In genomic region chr2:233872129-233872528, GRCh38 we compare ENCODE assay signal across 1 cellular context.
TF ChIP-seq lines count a peak whose summit lies in the region.
"Not testable (repeated sequence)": the region's sequence is repeated elsewhere in the genome, so short reads cannot be mapped to it uniquely, and the experiment has no call there.

No MANE protein-coding gene starts in this region.

TF ChIP-seq in K562, 482 proteins besides CTCF, POLR2A, EP300 and RAD21 (continued from another document):
- TF ChIP-seq PBX2 (CRISPR knock-in tag; IDR thresholded peaks at IDR 0.05; ENCODE audit: low read depth), result not testable (repeated sequence)
- TF ChIP-seq PBX2 (tag; conservative IDR thresholded peaks at IDR 0.05; ENCODE audit: low read depth) (peak; percentile 87), L3MBTL2 (IDR thresholded peaks at IDR 0.05) (peak; percentile 64)
TF ChIP-seq in K562: peak in this region for 6; not testable (repeated sequence) for 476.
